Comparison of ENCODE assay signal across 1 cellular context in genomic region chr13:30844548-30845296, GRCh38.
TF ChIP-seq lines count a peak whose summit lies in the region.

No MANE protein-coding gene starts in this region.

TF ChIP-seq in HepG2, 621 proteins besides CTCF, POLR2A, EP300 and RAD21 (continued from another document and continues in another):
- no peak for TF ChIP-seq JUNB (CRISPR knock-in tag; IDR thresholded peaks at IDR 0.05; ENCODE audit: borderline replicate concordance)
- no peak for TF ChIP-seq SCMH1 (CRISPR knock-in tag; IDR thresholded peaks at IDR 0.05; ENCODE audit: borderline replicate concordance)
- no peak for TF ChIP-seq HNF4A (CRISPR knock-in tag; IDR thresholded peaks at IDR 0.05)
- no peak for TF ChIP-seq HMGA1 (CRISPR knock-in tag; conservative IDR thresholded peaks at IDR 0.05)
- TF ChIP-seq MEF2D (CRISPR knock-in tag; IDR thresholded peaks at IDR 0.05) = no peak
- TF ChIP-seq ZNF33A (CRISPR knock-in tag; IDR thresholded peaks at IDR 0.05; ENCODE audit: borderline replicate concordance) = no peak
- TF ChIP-seq ZFP1 (CRISPR knock-in tag; IDR thresholded peaks at IDR 0.05) = no peak
- no peak for TF ChIP-seq MED13 (CRISPR knock-in tag; IDR thresholded peaks at IDR 0.05)
- no peak for TF ChIP-seq GATAD2A (CRISPR knock-in tag; IDR thresholded peaks at IDR 0.05)
- TF ChIP-seq NONO (IDR thresholded peaks at IDR 0.05) = 0 out of 2 replicates have a peak, but pooled peaks have one; percentile 30
- no peak for TF ChIP-seq NONO (CRISPR knock-in tag; conservative IDR thresholded peaks at IDR 0.05)
- TF ChIP-seq CREBL2 (CRISPR knock-in tag; IDR thresholded peaks at IDR 0.05; ENCODE audit: borderline replicate concordance) = no peak
- TF ChIP-seq TEF (CRISPR knock-in tag; IDR thresholded peaks at IDR 0.05) = no peak
- no peak for TF ChIP-seq IKZF5 (CRISPR knock-in tag; IDR thresholded peaks at IDR 0.05)
- no peak for TF ChIP-seq ZNF703 (CRISPR knock-in tag; IDR thresholded peaks at IDR 0.05; ENCODE audit: borderline replicate concordance)
- TF ChIP-seq CHD4 (IDR thresholded peaks at IDR 0.05; ENCODE audit: borderline replicate concordance, low read length) = no peak
- TF ChIP-seq CC2D1A (CRISPR knock-in tag; IDR thresholded peaks at IDR 0.05) = no peak
- TF ChIP-seq ZNF558 (CRISPR knock-in tag; IDR thresholded peaks at IDR 0.05; ENCODE audit: borderline replicate concordance) = no peak
- no peak for TF ChIP-seq ZBTB7B (CRISPR knock-in tag; IDR thresholded peaks at IDR 0.05)
- no peak for TF ChIP-seq ZNF431 (CRISPR knock-in tag; IDR thresholded peaks at IDR 0.05; ENCODE audit: borderline replicate concordance, low read depth)
- TF ChIP-seq ELK4 (CRISPR knock-in tag; IDR thresholded peaks at IDR 0.05; ENCODE audit: borderline replicate concordance) = no peak
- TF ChIP-seq CENPX (CRISPR knock-in tag; IDR thresholded peaks at IDR 0.05) = no peak
- TF ChIP-seq ZNF143 (CRISPR knock-in tag; IDR thresholded peaks at IDR 0.05) = no peak
- no peak for TF ChIP-seq ZNF567 (CRISPR knock-in tag; IDR thresholded peaks at IDR 0.05; ENCODE audit: borderline replicate concordance)
- no peak for TF ChIP-seq MED1 (CRISPR knock-in tag; IDR thresholded peaks at IDR 0.05)
- no peak for TF ChIP-seq ATF2 (CRISPR knock-in tag; IDR thresholded peaks at IDR 0.05)
- no peak for TF ChIP-seq ZFP90 (CRISPR knock-in tag; IDR thresholded peaks at IDR 0.05; ENCODE audit: borderline replicate concordance)
- 0 out of 2 replicates have a peak, but pooled peaks have one; percentile 29 for TF ChIP-seq NBN (conservative IDR thresholded peaks at IDR 0.05)
- TF ChIP-seq ZNF205 (CRISPR knock-in tag; IDR thresholded peaks at IDR 0.05) = no peak
- no peak for TF ChIP-seq KAT7 (CRISPR knock-in tag; IDR thresholded peaks at IDR 0.05; ENCODE audit: borderline replicate concordance)
- 0 out of 2 replicates have a peak, but pooled peaks have one; percentile 58 for TF ChIP-seq LBX2 (CRISPR knock-in tag; IDR thresholded peaks at IDR 0.05; ENCODE audit: borderline replicate concordance)
- TF ChIP-seq UBTF (CRISPR knock-in tag; IDR thresholded peaks at IDR 0.05) = no peak
- TF ChIP-seq ZNF691 (CRISPR knock-in tag; IDR thresholded peaks at IDR 0.05; ENCODE audit: borderline replicate concordance, low read depth) = peak; percentile 22; the same call in 1 of the 2 replicates
- peak; percentile 14; the same call in 1 of the 2 replicates for TF ChIP-seq FOXP1 (IDR thresholded peaks at IDR 0.05)
- TF ChIP-seq FOXP1 (CRISPR knock-in tag; IDR thresholded peaks at IDR 0.05) = no peak
- TF ChIP-seq SIX1 (CRISPR knock-in tag; IDR thresholded peaks at IDR 0.05; ENCODE audit: borderline replicate concordance) = no peak
- no peak for TF ChIP-seq TRIM22 (IDR thresholded peaks at IDR 0.05)
- TF ChIP-seq AHDC1 (CRISPR knock-in tag; IDR thresholded peaks at IDR 0.05; ENCODE audit: borderline replicate concordance) = no peak
- no peak for TF ChIP-seq BRD4 (CRISPR knock-in tag; IDR thresholded peaks at IDR 0.05)
- no peak for TF ChIP-seq TFDP1 (CRISPR knock-in tag; IDR thresholded peaks at IDR 0.05; ENCODE audit: borderline replicate concordance)
- no peak for TF ChIP-seq KDM3A (CRISPR knock-in tag; IDR thresholded peaks at IDR 0.05; ENCODE audit: low read depth)
- TF ChIP-seq ZNF275 (CRISPR knock-in tag; IDR thresholded peaks at IDR 0.05; ENCODE audit: borderline replicate concordance) = no peak
- TF ChIP-seq HNRNPK (IDR thresholded peaks at IDR 0.05; ENCODE audit: low read depth, low read length, poor library complexity, severe bottlenecking) = no peak
- no peak for TF ChIP-seq ZNF17 (CRISPR knock-in tag; IDR thresholded peaks at IDR 0.05)
- no peak for TF ChIP-seq EZH2 (conservative IDR thresholded peaks at IDR 0.05; ENCODE audit: low read depth, low read length)
